11 cellular contexts compared by ENCODE assay signal in the genomic region with DNA sequence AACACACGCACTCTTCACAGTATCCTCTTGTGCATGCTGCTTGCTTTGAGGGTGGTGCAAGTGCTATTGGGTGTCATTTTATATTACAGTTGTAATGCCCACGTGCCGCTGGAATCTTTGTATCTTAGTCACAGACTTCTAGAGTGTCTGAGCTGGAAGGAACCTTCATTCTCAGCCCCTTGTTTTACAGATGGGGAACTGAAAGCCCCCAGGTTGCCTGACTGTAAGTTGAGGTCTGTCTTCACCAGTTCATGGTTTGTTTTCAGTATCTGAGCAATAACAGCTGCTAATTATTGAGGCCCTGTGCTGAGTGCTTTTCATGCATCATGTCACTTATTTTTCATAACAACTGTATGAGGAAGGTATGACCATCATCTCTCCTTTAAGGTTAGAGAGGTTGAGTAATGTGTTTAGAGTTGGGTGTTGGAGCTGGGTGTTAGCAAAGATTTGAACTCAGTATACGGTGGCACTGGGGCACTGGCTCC.
A peak's percentile ranks its signal among the peaks of the same experiment; 100 is the strongest.
DNase-seq lines count a peak whose midpoint lies in the region; ATAC-seq and TF ChIP-seq lines count a peak whose summit lies in the region.
"Had no signal": no experiment of that assay in that cellular context is flagged by ENCODE, and none has a peak within 500 bp of the region (broad histone marks: within the 10 kb centered on the region; RNA-seq: fewer than 3 reads in every experiment).

No MANE protein-coding gene starts in this region.

- H3K27me3 ChIP-seq in thyroid gland (no peaks in the 10 kb centered on the region), upper lobe of right lung (no peaks in the 10 kb centered on the region)
- H3K27me3 ChIP-seq: upper lobe of left lung had no signal

- intact Hi-C loops in thyroid gland (cut with DNase I) (no loop called here), upper lobe of right lung (cut with DNase I) (no loop called here)

- H3K27ac ChIP-seq in thyroid gland (no peak overlapping the region), upper lobe of right lung (no peak overlapping the region)
- H3K27ac ChIP-seq: PC-9, upper lobe of left lung had no signal

- DNase-seq in germinal center (ENCODE audit: low spot score), result peak; percentile 76
- DNase-seq in cortex of kidney (lab: John Stamatoyannopoulos, UW), result no peak
- no peak for DNase-seq in thyroid gland
- no peak for DNase-seq in HuH-7 (ENCODE audit: low spot score)
- DNase-seq in upper lobe of right lung, result no peak
- DNase-seq: activated CD4-positive, alpha-beta T cell treated with anti-CD3 and anti-CD28 coated beads for 4 hours; PC-9; upper lobe of left lung had no signal

- ATAC-seq in GM18867 (IDR thresholded peaks at IDR 0.05; ENCODE audit: unreplicated experiment) (peak; percentile 79), GM21717 (IDR thresholded peaks at IDR 0.05; ENCODE audit: unreplicated experiment) (peak; percentile 83), HG03378 (IDR thresholded peaks at IDR 0.05; ENCODE audit: unreplicated experiment) (peak; percentile 74), upper lobe of right lung (no peak)

- TF ChIP-seq POLR2A in thyroid gland (IDR thresholded peaks at IDR 0.05), result no peak

- H3K36me3 ChIP-seq in thyroid gland (no peaks in the 10 kb centered on the region), upper lobe of right lung (no peaks in the 10 kb centered on the region)
- H3K36me3 ChIP-seq: upper lobe of left lung had no signal

- WGBS in thyroid gland, 2 donors, result 85 to 90% methylated on average over 4 of the region's 4 CpGs

- H3K4me3 ChIP-seq in thyroid gland (replicated peaks in 1 of 3) (no peak overlapping the region), upper lobe of right lung (no peak overlapping the region)
- H3K4me3 ChIP-seq: PC-9, upper lobe of left lung had no signal

- H3K9me3 ChIP-seq in thyroid gland (no peaks in the 10 kb centered on the region), upper lobe of right lung (no peaks in the 10 kb centered on the region)
- H3K9me3 ChIP-seq: upper lobe of left lung had no signal

- H3K4me1 ChIP-seq in thyroid gland (no peaks in the 10 kb centered on the region), upper lobe of right lung (peaks cover 14% of the 10 kb centered on the region)

- TF ChIP-seq CTCF in thyroid gland (IDR thresholded peaks at IDR 0.05) (no peak), upper lobe of right lung (IDR thresholded peaks at IDR 0.05) (no peak)
